Comparison of ENCODE assay signal across 18 cellular contexts in genomic region chr5:14793851-14794250, GRCh38.
"Had no signal": no experiment of that assay in that cellular context is flagged by ENCODE, and none has a peak within 500 bp of the region (broad histone marks: within the 10 kb centered on the region; RNA-seq: fewer than 3 reads in every experiment).

No MANE protein-coding gene starts in this region.

- H3K27me3 Mint-ChIP-seq: activated CD4-positive, alpha-beta T cell treated with anti-CD3 and anti-CD28 coated beads, Interleukin-2, amount 10 ng/mL, durations not matched to agents 7 days and 5 days; activated naive CD4-positive, alpha-beta T cell treated with anti-CD3 and anti-CD28 coated beads, Interleukin-2, amount 10 ng/mL, durations not matched to agents 7 days and 5 days; stimulated activated naive CD8-positive, alpha-beta T cell treated with anti-CD3 and anti-CD28 coated beads, Interleukin-15, Interleukin-2, amounts not matched to agents 100 ng/mL and 50 ng/mL, for 24 hours; type B pancreatic cell had no signal

- H3K9me3 Mint-ChIP-seq: activated naive CD4-positive, alpha-beta T cell treated with anti-CD3 and anti-CD28 coated beads, Interleukin-2, amount 10 ng/mL, durations not matched to agents 7 days and 5 days; activated T-cell treated with anti-CD3 and anti-CD28 coated beads, Interleukin-2, amount 50 U/mL, for 4 hours; stimulated activated naive CD8-positive, alpha-beta T cell treated with anti-CD3 and anti-CD28 coated beads, Interleukin-15, Interleukin-2, amounts not matched to agents 100 ng/mL and 50 ng/mL, for 24 hours had no signal

- H3K4me3 ChIP-seq: left lung, prostate gland, right atrium auricular region, skin epidermis, suprapubic skin had no signal

- DNase-seq: activated CD4-positive, alpha-beta T cell treated with anti-CD3 and anti-CD28 coated beads, Interleukin-2, amount 10 ng/mL, durations not matched to agents 7 days and 5 days; activated CD8-positive, alpha-beta memory T cell treated with anti-CD3 and anti-CD28 coated beads, Interleukin-2, amount 50 U/mL, for 4 hours; activated CD8-positive, alpha-beta T cell treated with anti-CD3 and anti-CD28 coated beads, Interleukin-2, amount 10 ng/mL, durations not matched to agents 7 days and 5 days; activated naive CD4-positive, alpha-beta T cell treated with anti-CD3 and anti-CD28 coated beads, Interleukin-2, amount 10 ng/mL, durations not matched to agents 7 days and 5 days; activated T-cell treated with anti-CD3 and anti-CD28 coated beads, Interleukin-2, amount 50 U/mL, for 4 hours; head of caudate nucleus; kidney; left lung; mammary epithelial cell; midbrain; T-helper 1 cell; T-helper 9 cell had no signal

- H3K4me1 ChIP-seq: left lung, suprapubic skin had no signal

- H3K27me3 ChIP-seq: left lung, right atrium auricular region, suprapubic skin had no signal

- H3K4me3 Mint-ChIP-seq: activated CD4-positive, alpha-beta T cell treated with anti-CD3 and anti-CD28 coated beads, Interleukin-2, amount 10 ng/mL, durations not matched to agents 7 days and 5 days; activated CD8-positive, alpha-beta T cell treated with anti-CD3 and anti-CD28 coated beads, Interleukin-2, amount 10 ng/mL, durations not matched to agents 7 days and 5 days; activated naive CD4-positive, alpha-beta T cell treated with anti-CD3 and anti-CD28 coated beads, Interleukin-2, amount 10 ng/mL, durations not matched to agents 7 days and 5 days; activated T-cell treated with anti-CD3 and anti-CD28 coated beads, Interleukin-2, amount 50 U/mL, for 4 hours; stimulated activated naive CD8-positive, alpha-beta T cell treated with anti-CD3 and anti-CD28 coated beads, Interleukin-15, Interleukin-2, amounts not matched to agents 100 ng/mL and 50 ng/mL, for 24 hours; type B pancreatic cell had no signal

- H3K36me3 ChIP-seq: left lung, prostate gland, right atrium auricular region had no signal

- H3K9me3 ChIP-seq: left lung, prostate gland, right atrium auricular region, suprapubic skin had no signal

- H3K27ac Mint-ChIP-seq: activated CD8-positive, alpha-beta T cell treated with anti-CD3 and anti-CD28 coated beads, Interleukin-2, amount 10 ng/mL, durations not matched to agents 7 days and 5 days; activated naive CD4-positive, alpha-beta T cell treated with anti-CD3 and anti-CD28 coated beads, Interleukin-2, amount 10 ng/mL, durations not matched to agents 7 days and 5 days; stimulated activated naive CD8-positive, alpha-beta T cell treated with anti-CD3 and anti-CD28 coated beads, Interleukin-15, Interleukin-2, amounts not matched to agents 100 ng/mL and 50 ng/mL, for 24 hours; type B pancreatic cell had no signal

- H3K27ac ChIP-seq: left lung, right atrium auricular region, skin epidermis, suprapubic skin had no signal

- H3K36me3 Mint-ChIP-seq: type B pancreatic cell had no signal
